Comparison of ENCODE assay signal across 1 cellular context in the genomic region with DNA sequence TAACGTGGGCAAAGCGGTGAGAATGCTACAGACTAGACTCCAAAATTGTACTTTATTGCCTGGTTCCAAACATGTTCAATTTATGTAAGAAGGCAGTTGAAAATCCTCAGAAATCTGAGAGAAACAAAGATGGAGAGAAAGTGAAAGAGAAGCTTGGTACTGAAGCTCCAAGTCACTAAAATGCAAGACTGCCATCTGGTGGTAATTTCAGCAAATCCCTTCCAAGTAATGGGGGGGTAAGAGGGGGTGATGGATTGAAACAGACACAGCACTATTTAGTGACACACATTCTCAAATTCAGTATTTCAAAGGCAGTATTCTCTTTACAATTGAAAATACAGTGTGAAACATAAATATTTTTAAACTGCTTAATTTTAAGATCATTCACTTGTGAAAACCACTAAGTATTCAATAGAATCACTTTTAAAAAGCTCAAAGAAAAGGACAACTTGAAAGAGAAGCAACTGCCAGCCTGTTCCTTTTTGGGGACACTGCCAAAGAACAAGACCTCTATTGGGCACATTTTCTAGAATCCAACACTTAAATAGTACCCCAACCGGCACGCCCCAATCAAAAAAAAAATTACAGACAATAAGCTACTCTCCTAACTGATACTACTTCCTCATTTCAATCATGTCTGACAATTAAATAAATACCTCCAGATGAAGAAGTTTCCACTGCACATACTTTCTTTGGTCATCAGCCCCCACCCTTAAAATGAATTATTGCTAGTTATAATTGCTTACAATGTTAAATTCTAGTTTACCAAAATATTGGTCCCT.
TF ChIP-seq lines count a peak whose summit lies in the region.

No MANE protein-coding gene starts in this region.

TF ChIP-seq in HEK293, 187 proteins besides CTCF, POLR2A, EP300 and RAD21 (continued from another document):
- TF ChIP-seq, protein P1, sequence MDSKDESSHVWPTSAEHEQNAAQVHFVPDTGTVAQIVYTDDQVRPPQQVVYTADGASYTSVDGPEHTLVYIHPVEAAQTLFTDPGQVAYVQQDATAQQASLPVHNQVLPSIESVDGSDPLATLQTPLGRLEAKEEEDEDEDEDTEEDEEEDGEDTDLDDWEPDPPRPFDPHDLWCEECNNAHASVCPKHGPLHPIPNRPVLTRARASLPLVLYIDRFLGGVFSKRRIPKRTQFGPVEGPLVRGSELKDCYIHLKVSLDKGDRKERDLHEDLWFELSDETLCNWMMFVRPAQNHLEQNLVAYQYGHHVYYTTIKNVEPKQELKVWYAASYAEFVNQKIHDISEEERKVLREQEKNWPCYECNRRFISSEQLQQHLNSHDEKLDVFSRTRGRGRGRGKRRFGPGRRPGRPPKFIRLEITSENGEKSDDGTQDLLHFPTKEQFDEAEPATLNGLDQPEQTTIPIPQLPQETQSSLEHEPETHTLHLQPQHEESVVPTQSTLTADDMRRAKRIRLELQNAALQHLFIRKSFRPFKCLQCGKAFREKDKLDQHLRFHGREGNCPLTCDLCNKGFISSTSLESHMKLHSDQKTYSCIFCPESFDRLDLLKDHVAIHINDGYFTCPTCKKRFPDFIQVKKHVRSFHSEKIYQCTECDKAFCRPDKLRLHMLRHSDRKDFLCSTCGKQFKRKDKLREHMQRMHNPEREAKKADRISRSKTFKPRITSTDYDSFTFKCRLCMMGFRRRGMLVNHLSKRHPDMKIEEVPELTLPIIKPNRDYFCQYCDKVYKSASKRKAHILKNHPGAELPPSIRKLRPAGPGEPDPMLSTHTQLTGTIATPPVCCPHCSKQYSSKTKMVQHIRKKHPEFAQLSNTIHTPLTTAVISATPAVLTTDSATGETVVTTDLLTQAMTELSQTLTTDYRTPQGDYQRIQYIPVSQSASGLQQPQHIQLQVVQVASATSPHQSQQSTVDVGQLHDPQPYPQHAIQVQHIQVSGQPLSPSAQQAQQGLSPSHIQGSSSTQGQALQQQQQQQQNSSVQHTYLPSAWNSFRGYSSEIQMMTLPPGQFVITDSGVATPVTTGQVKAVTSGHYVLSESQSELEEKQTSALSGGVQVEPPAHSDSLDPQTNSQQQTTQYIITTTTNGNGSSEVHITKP (tag by site-specific recombination; IDR thresholded peaks at IDR 0.05) = 0 out of 2 replicates have a peak, but pooled peaks have one; percentile 24
- TF ChIP-seq ZNF366 (tag by site-specific recombination; conservative IDR thresholded peaks at IDR 0.05) (peak; percentile 93), ZNF2 (tag by site-specific recombination; IDR thresholded peaks at IDR 0.05) (peak; percentile 80), ZNF548 (tag by site-specific recombination; IDR thresholded peaks at IDR 0.05) (no peak), ZFP3 (tag by site-specific recombination; IDR thresholded peaks at IDR 0.05; ENCODE audit: low read depth) (no peak), ZNF223 (tag by site-specific recombination; IDR thresholded peaks at IDR 0.05) (no peak), ZNF76 (tag by site-specific recombination; IDR thresholded peaks at IDR 0.05; ENCODE audit: borderline replicate concordance, low read depth) (no peak)
- TF ChIP-seq, protein P2, sequence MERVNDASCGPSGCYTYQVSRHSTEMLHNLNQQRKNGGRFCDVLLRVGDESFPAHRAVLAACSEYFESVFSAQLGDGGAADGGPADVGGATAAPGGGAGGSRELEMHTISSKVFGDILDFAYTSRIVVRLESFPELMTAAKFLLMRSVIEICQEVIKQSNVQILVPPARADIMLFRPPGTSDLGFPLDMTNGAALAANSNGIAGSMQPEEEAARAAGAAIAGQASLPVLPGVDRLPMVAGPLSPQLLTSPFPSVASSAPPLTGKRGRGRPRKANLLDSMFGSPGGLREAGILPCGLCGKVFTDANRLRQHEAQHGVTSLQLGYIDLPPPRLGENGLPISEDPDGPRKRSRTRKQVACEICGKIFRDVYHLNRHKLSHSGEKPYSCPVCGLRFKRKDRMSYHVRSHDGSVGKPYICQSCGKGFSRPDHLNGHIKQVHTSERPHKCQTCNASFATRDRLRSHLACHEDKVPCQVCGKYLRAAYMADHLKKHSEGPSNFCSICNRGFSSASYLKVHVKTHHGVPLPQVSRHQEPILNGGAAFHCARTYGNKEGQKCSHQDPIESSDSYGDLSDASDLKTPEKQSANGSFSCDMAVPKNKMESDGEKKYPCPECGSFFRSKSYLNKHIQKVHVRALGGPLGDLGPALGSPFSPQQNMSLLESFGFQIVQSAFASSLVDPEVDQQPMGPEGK (tag by site-specific recombination; IDR thresholded peaks at IDR 0.05) = peak; percentile 91
- TF ChIP-seq, protein P3, sequence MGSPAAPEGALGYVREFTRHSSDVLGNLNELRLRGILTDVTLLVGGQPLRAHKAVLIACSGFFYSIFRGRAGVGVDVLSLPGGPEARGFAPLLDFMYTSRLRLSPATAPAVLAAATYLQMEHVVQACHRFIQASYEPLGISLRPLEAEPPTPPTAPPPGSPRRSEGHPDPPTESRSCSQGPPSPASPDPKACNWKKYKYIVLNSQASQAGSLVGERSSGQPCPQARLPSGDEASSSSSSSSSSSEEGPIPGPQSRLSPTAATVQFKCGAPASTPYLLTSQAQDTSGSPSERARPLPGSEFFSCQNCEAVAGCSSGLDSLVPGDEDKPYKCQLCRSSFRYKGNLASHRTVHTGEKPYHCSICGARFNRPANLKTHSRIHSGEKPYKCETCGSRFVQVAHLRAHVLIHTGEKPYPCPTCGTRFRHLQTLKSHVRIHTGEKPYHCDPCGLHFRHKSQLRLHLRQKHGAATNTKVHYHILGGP (tag by site-specific recombination; IDR thresholded peaks at IDR 0.05) = no peak
- TF ChIP-seq, protein P4, sequence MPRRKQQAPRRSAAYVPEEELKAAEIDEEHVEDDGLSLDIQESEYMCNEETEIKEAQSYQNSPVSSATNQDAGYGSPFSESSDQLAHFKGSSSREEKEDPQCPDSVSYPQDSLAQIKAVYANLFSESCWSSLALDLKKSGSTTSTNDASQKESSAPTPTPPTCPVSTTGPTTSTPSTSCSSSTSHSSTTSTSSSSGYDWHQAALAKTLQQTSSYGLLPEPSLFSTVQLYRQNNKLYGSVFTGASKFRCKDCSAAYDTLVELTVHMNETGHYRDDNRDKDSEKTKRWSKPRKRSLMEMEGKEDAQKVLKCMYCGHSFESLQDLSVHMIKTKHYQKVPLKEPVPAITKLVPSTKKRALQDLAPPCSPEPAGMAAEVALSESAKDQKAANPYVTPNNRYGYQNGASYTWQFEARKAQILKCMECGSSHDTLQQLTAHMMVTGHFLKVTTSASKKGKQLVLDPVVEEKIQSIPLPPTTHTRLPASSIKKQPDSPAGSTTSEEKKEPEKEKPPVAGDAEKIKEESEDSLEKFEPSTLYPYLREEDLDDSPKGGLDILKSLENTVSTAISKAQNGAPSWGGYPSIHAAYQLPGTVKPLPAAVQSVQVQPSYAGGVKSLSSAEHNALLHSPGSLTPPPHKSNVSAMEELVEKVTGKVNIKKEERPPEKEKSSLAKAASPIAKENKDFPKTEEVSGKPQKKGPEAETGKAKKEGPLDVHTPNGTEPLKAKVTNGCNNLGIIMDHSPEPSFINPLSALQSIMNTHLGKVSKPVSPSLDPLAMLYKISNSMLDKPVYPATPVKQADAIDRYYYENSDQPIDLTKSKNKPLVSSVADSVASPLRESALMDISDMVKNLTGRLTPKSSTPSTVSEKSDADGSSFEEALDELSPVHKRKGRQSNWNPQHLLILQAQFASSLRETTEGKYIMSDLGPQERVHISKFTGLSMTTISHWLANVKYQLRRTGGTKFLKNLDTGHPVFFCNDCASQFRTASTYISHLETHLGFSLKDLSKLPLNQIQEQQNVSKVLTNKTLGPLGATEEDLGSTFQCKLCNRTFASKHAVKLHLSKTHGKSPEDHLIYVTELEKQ (tag by site-specific recombination; IDR thresholded peaks at IDR 0.05; ENCODE audit: borderline replicate concordance) = no peak
- TF ChIP-seq, protein P5, sequence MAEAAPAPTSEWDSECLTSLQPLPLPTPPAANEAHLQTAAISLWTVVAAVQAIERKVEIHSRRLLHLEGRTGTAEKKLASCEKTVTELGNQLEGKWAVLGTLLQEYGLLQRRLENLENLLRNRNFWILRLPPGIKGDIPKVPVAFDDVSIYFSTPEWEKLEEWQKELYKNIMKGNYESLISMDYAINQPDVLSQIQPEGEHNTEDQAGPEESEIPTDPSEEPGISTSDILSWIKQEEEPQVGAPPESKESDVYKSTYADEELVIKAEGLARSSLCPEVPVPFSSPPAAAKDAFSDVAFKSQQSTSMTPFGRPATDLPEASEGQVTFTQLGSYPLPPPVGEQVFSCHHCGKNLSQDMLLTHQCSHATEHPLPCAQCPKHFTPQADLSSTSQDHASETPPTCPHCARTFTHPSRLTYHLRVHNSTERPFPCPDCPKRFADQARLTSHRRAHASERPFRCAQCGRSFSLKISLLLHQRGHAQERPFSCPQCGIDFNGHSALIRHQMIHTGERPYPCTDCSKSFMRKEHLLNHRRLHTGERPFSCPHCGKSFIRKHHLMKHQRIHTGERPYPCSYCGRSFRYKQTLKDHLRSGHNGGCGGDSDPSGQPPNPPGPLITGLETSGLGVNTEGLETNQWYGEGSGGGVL (tag by site-specific recombination; IDR thresholded peaks at IDR 0.05) = peak; percentile 36; the same call in 1 of the 2 replicates
